ENCODE assay signal across 23 cellular contexts in genomic region chr10:126732308-126732707, GRCh38.
"Had no signal": no experiment of that assay in that cellular context is flagged by ENCODE, and none has a peak within 500 bp of the region (broad histone marks: within the 10 kb centered on the region; RNA-seq: fewer than 3 reads in every experiment).

No MANE protein-coding gene starts in this region.

- H3K4me3 ChIP-seq: dorsolateral prefrontal cortex, gastroesophageal sphincter, heart left ventricle, hepatocyte, pancreas, sigmoid colon, stomach, thyroid gland, vagina had no signal

- H3K36me3 ChIP-seq: gastroesophageal sphincter, heart left ventricle, pancreas, sigmoid colon, stomach, thyroid gland, vagina had no signal

- ATAC-seq: esophagus mucosa; foreskin keratinocyte; gastroesophageal sphincter; left cardiac atrium; naive thymus-derived CD8-positive, alpha-beta T cell; stimulated activated effector memory CD8-positive, alpha-beta T cell treated with anti-CD3 and anti-CD28 coated beads, Interleukin-12 subunit alpha, Interleukin-12 subunit beta, amount 100 ng/mL, for 72 hours had no signal

- H3K9me3 ChIP-seq: pancreas, sigmoid colon, thyroid gland, vagina had no signal

- H3K27me3 ChIP-seq: hepatocyte, pancreas, sigmoid colon, stomach, thyroid gland, vagina had no signal

- H3K4me1 ChIP-seq: foreskin keratinocyte, gastroesophageal sphincter, pancreas, sigmoid colon, stomach had no signal

- DNase-seq: dorsolateral prefrontal cortex; effector CD4-positive, alpha-beta T cell; foreskin keratinocyte; heart left ventricle; left cardiac atrium; naive thymus-derived CD8-positive, alpha-beta T cell; nephron progenitor cell; occipital lobe; pancreas; retina; sigmoid colon; stimulated activated CD4-positive, alpha-beta T cell treated with anti-CD3 and anti-CD28 coated beads, Interleukin-2, amount 100 ng/mL, for 24 hours; stimulated activated CD4-positive, alpha-beta T cell treated with anti-CD3 and anti-CD28 coated beads, Interleukin-4, amount 100 ng/mL, for 24 hours; stimulated activated naive CD4-positive, alpha-beta T cell treated with Interleukin-2 at 50 U/mL for 16 hours; stomach; thyroid gland; trophoblast cell had no signal

- H3K27ac ChIP-seq: dorsolateral prefrontal cortex, epithelial cell of prostate, foreskin keratinocyte, gastroesophageal sphincter, hepatocyte, pancreas, sigmoid colon, stomach, thyroid gland, vagina had no signal

- H2AFZ ChIP-seq: hepatocyte had no signal

- H3K4me2 ChIP-seq: hepatocyte had no signal
